Comparison of ENCODE assay signal across 8 cellular contexts in genomic region chr1:216221260-216221700, GRCh38.
DNase-seq lines count a peak whose midpoint lies in the region; ATAC-seq, FAIRE-seq and TF ChIP-seq lines count a peak whose summit lies in the region.

No MANE protein-coding gene starts in this region.

- peak overlapping the region; percentile 45 for H3K4me3 Mint-ChIP-seq in activated T-cell treated with anti-CD3 and anti-CD28 coated beads, Interleukin-2, amount 50 U/mL, for 4 hours
- H3K4me3 Mint-ChIP-seq in stimulated activated naive B cell treated with anti-CD40 and anti-IgM and Interleukin-4, amounts not matched to agents 10 μg/mL and 1 μg/mL and 100 μg/mL, for 72 hours, result peak overlapping the region; percentile 77 to 80

- dilution Hi-C loops in keratinocyte (cut with MboI; ENCODE audit: extremely low pct_ligation_motif_present, low sequenced_read_pairs), result no loop called here

- H3K4me1 Mint-ChIP-seq in activated T-cell treated with anti-CD3 and anti-CD28 coated beads, Interleukin-2, amount 50 U/mL, for 4 hours (ENCODE audit: low read depth), result peaks cover 3% of the 10 kb centered on the region
- peaks cover 0 to 2% of the 10 kb centered on the region in 2 donors for H3K4me1 Mint-ChIP-seq in stimulated activated naive B cell treated with anti-CD40 and anti-IgM and Interleukin-4, amounts not matched to agents 10 μg/mL and 1 μg/mL and 100 μg/mL, for 72 hours

- H3K27me3 ChIP-seq in Panc1 (ENCODE audit: control insufficient read depth, insufficient read depth, low read length) (no peaks in the 10 kb centered on the region; the same call in 1 of the 2 replicates), keratinocyte (ENCODE audit: control insufficient read depth, extremely low read depth, insufficient read depth, low read length) (no peaks in the 10 kb centered on the region)

- no peak for DNase-seq in activated T-cell treated with anti-CD3 and anti-CD28 coated beads, Interleukin-2, amount 50 U/mL, for 4 hours
- no peak for DNase-seq in activated T-cell treated with anti-CD3 and anti-CD28 coated beads for 4 hours
- DNase-seq in HCEC 1CT, result peak; percentile 84
- DNase-seq in Panc1 (ENCODE audit: low read depth, low spot score), result peak; percentile 42
- peak in 42 of 61 donors; percentile 1 to 79 (median 21) for DNase-seq in caudate nucleus (lab: John Stamatoyannopoulos, UW)
- no peak for DNase-seq in keratinocyte (ENCODE audit: low read depth, low spot score)
- DNase-seq in stimulated activated naive B cell treated with anti-CD40 and anti-IgM and Interleukin-4, amounts not matched to agents 10 μg/mL and 1 μg/mL and 100 μg/mL, for 72 hours, result peak; percentile 1

- H3K9me1 ChIP-seq in keratinocyte (ENCODE audit: control insufficient read depth, extremely low read depth, insufficient read depth, low read length), result no peaks in the 10 kb centered on the region

- peak overlapping the region; percentile 44 for H3K27ac Mint-ChIP-seq in stimulated activated naive B cell treated with anti-CD40 and anti-IgM and Interleukin-4, amounts not matched to agents 10 μg/mL and 1 μg/mL and 100 μg/mL, for 72 hours

- in situ Hi-C loops in Panc1 (cut with HindIII; ENCODE audit: low pct_unique_long_range_greater_than_20kb, low sequenced_read_pairs), result no loop called here

- peak overlapping the region; percentile 97 for H2AFZ ChIP-seq in keratinocyte (ENCODE audit: control insufficient read depth, low read length)

- no TSS peak for BruUV-seq in Panc1 (replicated peaks; lab: Mats Ljungman, UMichigan)

- H3K27ac ChIP-seq in Panc1 (ENCODE audit: low read length) (no peak overlapping the region), caudate nucleus (ENCODE audit: low read depth, low read length) (no peak overlapping the region), keratinocyte (ENCODE audit: control insufficient read depth, insufficient read depth, low read length) (no peak overlapping the region)

- H3K36me3 Mint-ChIP-seq in activated T-cell treated with anti-CD3 and anti-CD28 coated beads, Interleukin-2, amount 50 U/mL, for 4 hours (ENCODE audit: insufficient read depth), result no peaks in the 10 kb centered on the region
- no peaks in the 10 kb centered on the region for H3K36me3 Mint-ChIP-seq in stimulated activated naive B cell treated with anti-CD40 and anti-IgM and Interleukin-4, amounts not matched to agents 10 μg/mL and 1 μg/mL and 100 μg/mL, for 72 hours

- POLR2A ChIA-PET in Panc1 (lab: Charles Lee), result no interaction called here

- intact Hi-C loops in Panc1 (cut with micrococcal nuclease; ENCODE audit: unreplicated experiment), result no loop called here

- H3K36me3 ChIP-seq in Panc1 (ENCODE audit: control insufficient read depth, insufficient read depth, low read length), result no peaks in the 10 kb centered on the region
- no peaks in the 10 kb centered on the region for H3K36me3 ChIP-seq in keratinocyte (ENCODE audit: control insufficient read depth in 2 of 2, extremely low read depth in 1 of 2, insufficient read depth in 2 of 2, low read length in 2 of 2)

- TF ChIP-seq CTCF in LNCAP (IDR thresholded peaks at IDR 0.05), result peak; percentile 91
- peak; percentile 87 for TF ChIP-seq CTCF in Panc1 (IDR thresholded peaks at IDR 0.05)
- peak; percentile 52 to 75 (median 72) for TF ChIP-seq CTCF in keratinocyte (optimal IDR thresholded peaks at IDR 0.05 in 1 of 3, IDR thresholded peaks at IDR 0.05 in 1 of 3, conservative IDR thresholded peaks at IDR 0.05 in 1 of 3; ENCODE audit: extremely low read depth in 1 of 3, insufficient read depth in 2 of 3, low read length in 3 of 3)

- H3K4me3 ChIP-seq in Panc1 (ENCODE audit: low read depth in 2 of 2, low read length in 2 of 2) (peak overlapping the region; percentile 41 to 63), keratinocyte (ENCODE audit: control insufficient read depth in 2 of 3, extremely low read depth in 1 of 3, insufficient read depth in 2 of 3, low read depth in 1 of 3, low read length in 3 of 3) (peak overlapping the region; percentile 8 to 77 (median 64))

- H3K9me3 Mint-ChIP-seq in activated T-cell treated with anti-CD3 and anti-CD28 coated beads, Interleukin-2, amount 50 U/mL, for 4 hours, result peaks cover 3% of the 10 kb centered on the region
- H3K9me3 Mint-ChIP-seq in stimulated activated naive B cell treated with anti-CD40 and anti-IgM and Interleukin-4, amounts not matched to agents 10 μg/mL and 1 μg/mL and 100 μg/mL, for 72 hours, result peaks cover 0 to 2% of the 10 kb centered on the region in 2 donors

- H3K4me2 ChIP-seq in keratinocyte (ENCODE audit: control insufficient read depth, extremely low read depth, insufficient read depth, low read depth, low read length), result peak overlapping the region; percentile 79

- FAIRE-seq in keratinocyte (lab: Jason Lieb, UNC), result peak; percentile 92

- H3K4me1 ChIP-seq in Panc1 (ENCODE audit: control insufficient read depth, insufficient read depth, low read length) (peaks cover 3% of the 10 kb centered on the region; the same call in 1 of the 2 replicates), keratinocyte (ENCODE audit: control insufficient read depth, extremely low read depth, insufficient read depth, low read length) (peaks cover 2% of the 10 kb centered on the region)

- no peaks in the 10 kb centered on the region for H3K27me3 Mint-ChIP-seq in activated T-cell treated with anti-CD3 and anti-CD28 coated beads, Interleukin-2, amount 50 U/mL, for 4 hours (ENCODE audit: low read depth)
- H3K27me3 Mint-ChIP-seq in stimulated activated naive B cell treated with anti-CD40 and anti-IgM and Interleukin-4, amounts not matched to agents 10 μg/mL and 1 μg/mL and 100 μg/mL, for 72 hours, result no peaks in the 10 kb centered on the region

- H3K9ac ChIP-seq in keratinocyte (ENCODE audit: control insufficient read depth, extremely low read depth, insufficient read depth, low read length), result peak overlapping the region; percentile 60

- no peaks in the 10 kb centered on the region for H3K9me3 ChIP-seq in Panc1 (ENCODE audit: control insufficient read depth, insufficient read depth, low read depth, low read length)
- H3K9me3 ChIP-seq in keratinocyte (ENCODE audit: control insufficient read depth, low read depth, low read length), result no peaks in the 10 kb centered on the region

- ATAC-seq in activated T-cell treated with anti-CD3 and anti-CD28 coated beads, Interleukin-2, amount 50 U/mL, for 4 hours, result no peak
- peak; percentile 94 for ATAC-seq in Panc1
- ATAC-seq in stimulated activated naive B cell treated with anti-CD40 and anti-IgM and Interleukin-4, amounts not matched to agents 10 μg/mL and 1 μg/mL and 100 μg/mL, for 72 hours (replicated peaks), result peak; percentile 87 to 92

- no peaks in the 10 kb centered on the region for H3K79me2 ChIP-seq in keratinocyte (ENCODE audit: control insufficient read depth, insufficient read depth, low read length)

- H4K20me1 ChIP-seq in keratinocyte (ENCODE audit: control insufficient read depth, extremely low read depth, insufficient read depth, low read length), result no peaks in the 10 kb centered on the region

- CTCF ChIA-PET in Panc1 (lab: Charles Lee), result interaction anchor here (0.5 to 0.6 kb wide), 2 partner anchors 19 to 453 kb away, joined by 3 to 4 read pairs; no protein-coding TSS in a partner anchor

Comparison
In these comparisons a context has a peak if more than half of its experiments do, and no peak if none do; other contexts are left out.
1. ATAC-seq: peak in Panc1 (single experiment) and stimulated activated naive B cell treated with anti-CD40 and anti-IgM and Interleukin-4, amounts not matched to agents 10 μg/mL and 1 μg/mL and 100 μg/mL, for 72 hours (2 of 2); none in activated T-cell treated with anti-CD3 and anti-CD28 coated beads, Interleukin-2, amount 50 U/mL, for 4 hours (0 of 2).
2. DNase-seq: peak in HCEC 1CT (single experiment), Panc1 (single experiment), caudate nucleus (42 of 61) and stimulated activated naive B cell treated with anti-CD40 and anti-IgM and Interleukin-4, amounts not matched to agents 10 μg/mL and 1 μg/mL and 100 μg/mL, for 72 hours (single experiment); none in activated T-cell treated with anti-CD3 and anti-CD28 coated beads, Interleukin-2, amount 50 U/mL, for 4 hours (single experiment), activated T-cell treated with anti-CD3 and anti-CD28 coated beads for 4 hours (single experiment) and keratinocyte (single experiment).
3. Peak in every context shown above with its lines, with median percentiles within 50 percentile points of each other: CTCF ChIP-seq.